ENCODE assay signal across 7 cellular contexts in genomic region chr20:18466574-18466893, GRCh38. TPM values are rescaled to one million over a fixed set of nuclear protein-coding genes. Genes with fewer than 3 reads are reported as not detected.
DNase-seq lines count a peak whose midpoint lies in the region; ATAC-seq and TF ChIP-seq lines count a peak whose summit lies in the region.

No MANE protein-coding gene starts in this region.

- H3K27ac ChIP-seq in rectal smooth muscle tissue (ENCODE audit: low read depth, low read length): no peak overlapping the region

- peak overlapping the region; percentile 90 for H3K4me3 ChIP-seq in rectal smooth muscle tissue (ENCODE audit: low read length)

- peaks cover 6% of the 10 kb centered on the region for H3K4me1 ChIP-seq in rectal smooth muscle tissue (ENCODE audit: control insufficient read depth, insufficient read depth, low read length)

- ATAC-seq in GM18870 (IDR thresholded peaks at IDR 0.05; ENCODE audit: unreplicated experiment): peak; percentile 23
- ATAC-seq in HG02642 (IDR thresholded peaks at IDR 0.05; ENCODE audit: poor library complexity, unreplicated experiment): peak; percentile 31
- ATAC-seq in SK-N-SH treated with all-trans-retinoic acid at 6 μM for 48 hours: peak; percentile 87
- ATAC-seq in GM18861 (IDR thresholded peaks at IDR 0.05; ENCODE audit: unreplicated experiment): no peak

- peak; percentile 18 for DNase-seq in glomerular endothelial cell (ENCODE audit: extremely low read depth, low read depth, low spot score)
- DNase-seq in HuH-7.5 (ENCODE audit: low spot score): no peak

- peak overlapping the region; percentile 40 for H3K9ac ChIP-seq in rectal smooth muscle tissue (ENCODE audit: low read length)

- H3K36me3 ChIP-seq in rectal smooth muscle tissue (ENCODE audit: control insufficient read depth, insufficient read depth, low read length): peaks cover 6% of the 10 kb centered on the region

- no peaks in the 10 kb centered on the region for H3K27me3 ChIP-seq in rectal smooth muscle tissue (ENCODE audit: control insufficient read depth, insufficient read depth, low read length)

TF ChIP-seq in SK-N-SH treated with all-trans-retinoic acid at 6 μM for 48 hours, 23 proteins besides CTCF, POLR2A, EP300 and RAD21:
- TF ChIP-seq ZFP3 (CRISPR knock-in tag; IDR thresholded peaks at IDR 0.05) (no peak), OSR1 (CRISPR knock-in tag; IDR thresholded peaks at IDR 0.05) (no peak), TCF4 (CRISPR knock-in tag; IDR thresholded peaks at IDR 0.05; ENCODE audit: borderline replicate concordance) (no peak), PPARA (CRISPR knock-in tag; IDR thresholded peaks at IDR 0.05; ENCODE audit: borderline replicate concordance) (no peak), POU6F1 (CRISPR knock-in tag; IDR thresholded peaks at IDR 0.05; ENCODE audit: borderline replicate concordance, low read depth) (no peak)

RNA-seq across cellular contexts. Expression of gene DZANK1, which starts 0.3 kb away (rescaled TPM):
- total RNA-seq in glomerular endothelial cell: 0.97 and 2.3 TPM in 2 replicates

RNA-seq across cellular contexts. Expression of gene POLR3F, which starts 0.7 kb away (rescaled TPM):
- 5.4 and 8.6 TPM in 2 replicates for total RNA-seq in glomerular endothelial cell

RNA-seq across cellular contexts. Expression of gene RBBP9, which starts 30.5 kb away (rescaled TPM):
- total RNA-seq in glomerular endothelial cell: 12.0 and 20.0 TPM in 2 replicates

RNA-seq across cellular contexts. Expression of gene SEC23B, which starts 41.2 kb away (rescaled TPM):
- total RNA-seq in glomerular endothelial cell: 31.3 and 41.4 TPM in 2 replicates
